Comparison of ENCODE assay signal across 8 cellular contexts in the genomic region with DNA sequence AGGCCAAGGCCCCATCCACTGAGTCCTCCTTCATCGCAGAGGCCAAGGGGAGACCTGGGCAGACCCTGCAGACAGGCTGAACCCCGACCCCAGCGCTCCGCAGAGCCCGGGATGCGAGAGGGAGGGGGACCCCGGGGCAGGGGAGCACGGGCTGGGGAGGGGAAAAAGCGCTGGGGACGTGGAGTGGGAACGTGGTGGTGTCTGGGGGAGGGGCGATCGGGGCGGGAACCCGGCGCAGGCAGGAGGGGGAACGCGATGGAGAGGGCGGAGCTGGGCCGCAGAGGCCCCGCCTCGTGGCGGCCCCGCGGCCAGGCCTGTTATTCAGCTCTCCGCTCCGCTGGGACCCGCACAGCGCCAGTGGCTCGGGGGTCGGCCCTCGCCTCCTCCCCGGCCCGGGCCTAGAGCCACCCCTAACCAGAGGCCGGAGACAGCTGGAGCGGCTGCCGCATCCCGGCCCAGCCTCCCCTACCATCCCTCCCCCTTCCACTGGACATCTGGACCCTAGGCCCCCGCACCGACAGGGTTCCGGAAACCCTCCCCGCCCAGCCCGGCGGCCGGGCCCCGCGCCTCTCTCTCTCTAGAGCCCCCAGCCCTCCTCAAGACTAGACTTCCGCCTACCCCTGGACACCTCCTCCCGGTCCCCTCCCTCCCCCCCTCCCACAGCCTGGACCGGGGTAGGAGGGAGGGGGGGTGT. TPM values are rescaled to one million over a fixed set of nuclear protein-coding genes. Genes with fewer than 3 reads are reported as not detected.
DNase-seq lines count a peak whose midpoint lies in the region; ATAC-seq and TF ChIP-seq lines count a peak whose summit lies in the region.

Gene ARHGEF25, plus strand, starts transcription at position 320 of the 694 bp plus-strand sequence. CDS start 460 bp downstream, outside the sequence.

- intact Hi-C loops in Right ventricle myocardium superior (cut with DNase I): no loop called here

- peaks cover 9% of the 10 kb centered on the region for H3K4me1 Mint-ChIP-seq in activated naive CD8-positive, alpha-beta T cell treated with anti-CD3 and anti-CD28 coated beads for 36 hours
- H3K4me1 Mint-ChIP-seq in osteocyte (ENCODE audit: unreplicated experiment): peaks cover 25% of the 10 kb centered on the region

- H3K9me3 Mint-ChIP-seq in activated naive CD8-positive, alpha-beta T cell treated with anti-CD3 and anti-CD28 coated beads for 36 hours: no peaks in the 10 kb centered on the region
- H3K9me3 Mint-ChIP-seq in osteocyte (ENCODE audit: unreplicated experiment): no peaks in the 10 kb centered on the region

- ATAC-seq in HG02798 (IDR thresholded peaks at IDR 0.05; ENCODE audit: poor library complexity, unreplicated experiment) (peak; percentile 49), Right ventricle myocardium superior (ENCODE audit: poor library complexity) (peak; percentile 94), GM21515 (IDR thresholded peaks at IDR 0.05; ENCODE audit: unreplicated experiment) (no peak), GM19324 (IDR thresholded peaks at IDR 0.05; ENCODE audit: low FRiP score, unreplicated experiment) (no peak)

- H3K27me3 Mint-ChIP-seq in activated naive CD8-positive, alpha-beta T cell treated with anti-CD3 and anti-CD28 coated beads for 36 hours: peaks cover 36% of the 10 kb centered on the region
- peaks cover 2% of the 10 kb centered on the region for H3K27me3 Mint-ChIP-seq in osteocyte (ENCODE audit: unreplicated experiment)

- TF ChIP-seq CTCF in osteocyte (IDR thresholded peaks at IDR 0.05): no peak

- in situ Hi-C loops in G401 (cut with HindIII; ENCODE audit: low sequenced_read_pairs): no loop called here

- H3K4me3 Mint-ChIP-seq in activated naive CD8-positive, alpha-beta T cell treated with anti-CD3 and anti-CD28 coated beads for 36 hours: peak within 1 kb of the TSS; percentile 61
- H3K4me3 Mint-ChIP-seq in osteocyte (ENCODE audit: unreplicated experiment): peak within 1 kb of the TSS; percentile 78

- peak; percentile 84 for DNase-seq in G401 (ENCODE audit: low spot score)
- peak; percentile 57 for DNase-seq in OCI-M1 (lab: John Stamatoyannopoulos, UW)
- peak; percentile 52 for DNase-seq in activated naive CD8-positive, alpha-beta T cell treated with anti-CD3 and anti-CD28 coated beads for 36 hours
- peak; percentile 88 for DNase-seq in Right ventricle myocardium superior
- DNase-seq in osteocyte (ENCODE audit: extremely low spot score, unreplicated experiment): no peak

- H3K36me3 Mint-ChIP-seq in activated naive CD8-positive, alpha-beta T cell treated with anti-CD3 and anti-CD28 coated beads for 36 hours: no peaks in the 10 kb centered on the region
- H3K36me3 Mint-ChIP-seq in osteocyte (ENCODE audit: unreplicated experiment): peaks cover 14% of the 10 kb centered on the region

- no peak within 1 kb of the TSS for H3K27ac Mint-ChIP-seq in activated naive CD8-positive, alpha-beta T cell treated with anti-CD3 and anti-CD28 coated beads for 36 hours
- peak within 1 kb of the TSS; percentile 47 for H3K27ac Mint-ChIP-seq in osteocyte (ENCODE audit: unreplicated experiment)

RNA-seq across cellular contexts. Expression of gene ARHGEF25, which starts in this region (rescaled TPM):
- 4.6 and 5.7 TPM in 2 replicates for total RNA-seq in G401 (2014; rRNA removed; shearing (Covaris generic))
- 1 to 10 TPM; 1.9 to 2.2 TPM for total RNA-seq in activated naive CD8-positive, alpha-beta T cell treated with anti-CD3 and anti-CD28 coated beads for 36 hours
- 14.3 TPM for total RNA-seq in Right ventricle myocardium superior
- 25.8 and 27.6 TPM in 2 replicates for total RNA-seq in osteocyte

Comparison
In these comparisons a context has a peak if more than half of its experiments do, and no peak if none do; other contexts are left out.
1. ATAC-seq: peak in HG02798 (single experiment) and Right ventricle myocardium superior (single experiment); none in GM21515 (single experiment) and GM19324 (single experiment).